In genomic region chr12:48859607-48860006, GRCh38 we compare ENCODE assay signal across 8 cellular contexts.
"Had no signal": no experiment of that assay in that cellular context is flagged by ENCODE, and none has a peak within 500 bp of the region (broad histone marks: within the 10 kb centered on the region; RNA-seq: fewer than 3 reads in every experiment).

No MANE protein-coding gene starts in this region.

- H3K4me3 ChIP-seq: GM12878 had no signal

- DNase-seq: GDM1, GF-D8 had no signal

- ATAC-seq: GM12878 had no signal

- FAIRE-seq: G401.6, GM12878, GM12891, GM12892, GM18507, GM19239 had no signal
